1 cellular context compared by ENCODE assay signal in genomic region chr9:124764774-124765438, GRCh38.
TF ChIP-seq lines count a peak whose summit lies in the region.

No MANE protein-coding gene starts in this region.

TF ChIP-seq in GM23338, 12 proteins besides CTCF, POLR2A, EP300 and RAD21 (continued from another document):
- TF ChIP-seq, protein P1, sequence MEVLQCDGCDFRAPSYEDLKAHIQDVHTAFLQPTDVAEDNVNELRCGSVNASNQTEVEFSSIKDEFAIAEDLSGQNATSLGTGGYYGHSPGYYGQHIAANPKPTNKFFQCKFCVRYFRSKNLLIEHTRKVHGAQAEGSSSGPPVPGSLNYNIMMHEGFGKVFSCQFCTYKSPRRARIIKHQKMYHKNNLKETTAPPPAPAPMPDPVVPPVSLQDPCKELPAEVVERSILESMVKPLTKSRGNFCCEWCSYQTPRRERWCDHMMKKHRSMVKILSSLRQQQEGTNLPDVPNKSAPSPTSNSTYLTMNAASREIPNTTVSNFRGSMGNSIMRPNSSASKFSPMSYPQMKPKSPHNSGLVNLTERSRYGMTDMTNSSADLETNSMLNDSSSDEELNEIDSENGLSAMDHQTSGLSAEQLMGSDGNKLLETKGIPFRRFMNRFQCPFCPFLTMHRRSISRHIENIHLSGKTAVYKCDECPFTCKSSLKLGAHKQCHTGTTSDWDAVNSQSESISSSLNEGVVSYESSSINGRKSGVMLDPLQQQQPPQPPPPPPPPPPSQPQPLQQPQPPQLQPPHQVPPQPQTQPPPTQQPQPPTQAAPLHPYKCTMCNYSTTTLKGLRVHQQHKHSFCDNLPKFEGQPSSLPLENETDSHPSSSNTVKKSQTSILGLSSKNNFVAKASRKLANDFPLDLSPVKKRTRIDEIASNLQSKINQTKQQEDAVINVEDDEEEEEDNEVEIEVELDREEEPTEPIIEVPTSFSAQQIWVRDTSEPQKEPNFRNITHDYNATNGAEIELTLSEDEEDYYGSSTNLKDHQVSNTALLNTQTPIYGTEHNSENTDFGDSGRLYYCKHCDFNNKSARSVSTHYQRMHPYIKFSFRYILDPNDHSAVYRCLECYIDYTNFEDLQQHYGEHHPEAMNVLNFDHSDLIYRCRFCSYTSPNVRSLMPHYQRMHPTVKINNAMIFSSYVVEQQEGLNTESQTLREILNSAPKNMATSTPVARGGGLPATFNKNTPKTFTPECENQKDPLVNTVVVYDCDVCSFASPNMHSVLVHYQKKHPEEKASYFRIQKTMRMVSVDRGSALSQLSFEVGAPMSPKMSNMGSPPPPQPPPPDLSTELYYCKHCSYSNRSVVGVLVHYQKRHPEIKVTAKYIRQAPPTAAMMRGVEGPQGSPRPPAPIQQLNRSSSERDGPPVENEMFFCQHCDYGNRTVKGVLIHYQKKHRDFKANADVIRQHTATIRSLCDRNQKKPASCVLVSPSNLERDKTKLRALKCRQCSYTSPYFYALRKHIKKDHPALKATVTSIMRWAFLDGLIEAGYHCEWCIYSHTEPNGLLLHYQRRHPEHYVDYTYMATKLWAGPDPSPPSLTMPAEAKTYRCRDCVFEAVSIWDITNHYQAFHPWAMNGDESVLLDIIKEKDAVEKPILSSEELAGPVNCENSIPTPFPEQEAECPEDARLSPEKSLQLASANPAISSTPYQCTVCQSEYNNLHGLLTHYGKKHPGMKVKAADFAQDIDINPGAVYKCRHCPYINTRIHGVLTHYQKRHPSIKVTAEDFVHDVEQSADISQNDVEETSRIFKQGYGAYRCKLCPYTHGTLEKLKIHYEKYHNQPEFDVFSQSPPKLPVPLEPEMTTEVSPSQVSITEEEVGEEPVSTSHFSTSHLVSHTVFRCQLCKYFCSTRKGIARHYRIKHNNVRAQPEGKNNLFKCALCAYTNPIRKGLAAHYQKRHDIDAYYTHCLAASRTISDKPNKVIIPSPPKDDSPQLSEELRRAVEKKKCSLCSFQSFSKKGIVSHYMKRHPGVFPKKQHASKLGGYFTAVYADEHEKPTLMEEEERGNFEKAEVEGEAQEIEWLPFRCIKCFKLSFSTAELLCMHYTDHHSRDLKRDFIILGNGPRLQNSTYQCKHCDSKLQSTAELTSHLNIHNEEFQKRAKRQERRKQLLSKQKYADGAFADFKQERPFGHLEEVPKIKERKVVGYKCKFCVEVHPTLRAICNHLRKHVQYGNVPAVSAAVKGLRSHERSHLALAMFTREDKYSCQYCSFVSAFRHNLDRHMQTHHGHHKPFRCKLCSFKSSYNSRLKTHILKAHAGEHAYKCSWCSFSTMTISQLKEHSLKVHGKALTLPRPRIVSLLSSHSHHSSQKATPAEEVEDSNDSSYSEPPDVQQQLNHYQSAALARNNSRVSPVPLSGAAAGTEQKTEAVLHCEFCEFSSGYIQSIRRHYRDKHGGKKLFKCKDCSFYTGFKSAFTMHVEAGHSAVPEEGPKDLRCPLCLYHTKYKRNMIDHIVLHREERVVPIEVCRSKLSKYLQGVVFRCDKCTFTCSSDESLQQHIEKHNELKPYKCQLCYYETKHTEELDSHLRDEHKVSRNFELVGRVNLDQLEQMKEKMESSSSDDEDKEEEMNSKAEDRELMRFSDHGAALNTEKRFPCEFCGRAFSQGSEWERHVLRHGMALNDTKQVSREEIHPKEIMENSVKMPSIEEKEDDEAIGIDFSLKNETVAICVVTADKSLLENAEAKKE (CRISPR knock-in tag; IDR thresholded peaks at IDR 0.05): no peak
- no peak for TF ChIP-seq REST (IDR thresholded peaks at IDR 0.05; ENCODE audit: unreplicated experiment)
- no peak for TF ChIP-seq STAT1 (IDR thresholded peaks at IDR 0.05; ENCODE audit: unreplicated experiment)
- no peak for TF ChIP-seq EZH2phosphoT487 (IDR thresholded peaks at IDR 0.05; ENCODE audit: unreplicated experiment)
- no peak for TF ChIP-seq ZNF331 (CRISPR knock-in tag; IDR thresholded peaks at IDR 0.05; ENCODE audit: low read depth)
